ENCODE assay signal across 24 cellular contexts in genomic region chr12:76040461-76040860, GRCh38.
"Had no signal": no experiment of that assay in that cellular context is flagged by ENCODE, and none has a peak within 500 bp of the region (broad histone marks: within the 10 kb centered on the region; RNA-seq: fewer than 3 reads in every experiment).

No MANE protein-coding gene starts in this region.

- H3K36me3 ChIP-seq: ascending aorta, transverse colon, uterus had no signal

- H3K27me3 Mint-ChIP-seq: activated CD4-positive, alpha-beta memory T cell treated with anti-CD3 and anti-CD28 coated beads for 36 hours; central memory CD8-positive, alpha-beta T cell; effector memory CD8-positive, alpha-beta T cell; naive thymus-derived CD8-positive, alpha-beta T cell; stimulated activated memory B cell treated with anti-CD40 and anti-IgM and Interleukin-4, amounts not matched to agents 10 μg/mL and 1 μg/mL and 100 μg/mL, for 72 hours had no signal

- H3K9me3 Mint-ChIP-seq: activated CD4-positive, alpha-beta memory T cell treated with anti-CD3 and anti-CD28 coated beads for 36 hours; activated naive CD4-positive, alpha-beta T cell treated with anti-CD3 and anti-CD28 coated beads for 36 hours; activated T-cell treated with anti-CD3 and anti-CD28 coated beads, Interleukin-2, amount 50 U/mL, for 4 hours; central memory CD8-positive, alpha-beta T cell; effector memory CD8-positive, alpha-beta T cell; mesothelial cell of epicardium; naive thymus-derived CD8-positive, alpha-beta T cell; stimulated activated memory B cell treated with anti-CD40 and anti-IgM and Interleukin-4, amounts not matched to agents 10 μg/mL and 1 μg/mL and 100 μg/mL, for 72 hours; T-helper 1 cell treated with Interleukin-12 subunit alpha and Interleukin-12 subunit beta and Interleukin-4 antibody, amounts not matched to agents 30 μg/mL and 1 μg/mL, for 36 hours had no signal

- H3K9me3 ChIP-seq: ascending aorta, esophagus squamous epithelium, gastrocnemius medialis, left ventricle myocardium inferior, sigmoid colon, stomach, transverse colon, uterus had no signal

- FAIRE-seq: colon had no signal

- H3K27ac ChIP-seq: ascending aorta, dorsolateral prefrontal cortex, esophagus squamous epithelium, gastrocnemius medialis, left ventricle myocardium inferior, sigmoid colon, stomach, transverse colon, uterus had no signal

- DNase-seq: activated CD4-positive, alpha-beta memory T cell treated with anti-CD3 and anti-CD28 coated beads for 36 hours; activated CD4-positive, alpha-beta T cell treated with anti-CD3 and anti-CD28 coated beads for 4 hours; activated CD4-positive, CD25-positive, alpha-beta regulatory T cell; activated naive CD4-positive, alpha-beta T cell treated with anti-CD3 and anti-CD28 coated beads for 36 hours; activated T-cell treated with anti-CD3 and anti-CD28 coated beads, Interleukin-2, amount 50 U/mL, for 4 hours; dorsolateral prefrontal cortex; effector memory CD8-positive, alpha-beta T cell; esophagus squamous epithelium; gastrocnemius medialis; hypothalamus; left ventricle myocardium inferior; naive thymus-derived CD8-positive, alpha-beta T cell; sigmoid colon; stimulated activated CD4-positive, alpha-beta T cell treated with anti-CD3 and anti-CD28 coated beads, Interleukin-15, amount 100 ng/mL, for 24 hours; stomach; transverse colon; uterus had no signal

- ATAC-seq: activated T-cell treated with anti-CD3 and anti-CD28 coated beads, Interleukin-2, amount 50 U/mL, for 4 hours; effector memory CD8-positive, alpha-beta T cell; gastrocnemius medialis; stimulated activated memory B cell treated with anti-CD40 and anti-IgM and Interleukin-4, amounts not matched to agents 10 μg/mL and 1 μg/mL and 100 μg/mL, for 72 hours had no signal

- H3K27me3 ChIP-seq: ascending aorta, dorsolateral prefrontal cortex, esophagus squamous epithelium, gastrocnemius medialis, sigmoid colon, stomach, transverse colon, uterus had no signal

- H3K4me1 ChIP-seq: ascending aorta, uterus had no signal

- H3K4me3 Mint-ChIP-seq: activated CD4-positive, alpha-beta memory T cell treated with anti-CD3 and anti-CD28 coated beads for 36 hours; activated naive CD4-positive, alpha-beta T cell treated with anti-CD3 and anti-CD28 coated beads for 36 hours; activated T-cell treated with anti-CD3 and anti-CD28 coated beads, Interleukin-2, amount 50 U/mL, for 4 hours; central memory CD8-positive, alpha-beta T cell; effector memory CD8-positive, alpha-beta T cell; mesothelial cell of epicardium; naive thymus-derived CD8-positive, alpha-beta T cell; stimulated activated memory B cell treated with anti-CD40 and anti-IgM and Interleukin-4, amounts not matched to agents 10 μg/mL and 1 μg/mL and 100 μg/mL, for 72 hours; T-helper 1 cell treated with Interleukin-12 subunit alpha and Interleukin-12 subunit beta and Interleukin-4 antibody, amounts not matched to agents 30 μg/mL and 1 μg/mL, for 36 hours had no signal

- H3K27ac Mint-ChIP-seq: activated CD4-positive, alpha-beta memory T cell treated with anti-CD3 and anti-CD28 coated beads for 36 hours; activated naive CD4-positive, alpha-beta T cell treated with anti-CD3 and anti-CD28 coated beads for 36 hours; mesothelial cell of epicardium; stimulated activated memory B cell treated with anti-CD40 and anti-IgM and Interleukin-4, amounts not matched to agents 10 μg/mL and 1 μg/mL and 100 μg/mL, for 72 hours; T-helper 1 cell treated with Interleukin-12 subunit alpha and Interleukin-12 subunit beta and Interleukin-4 antibody, amounts not matched to agents 30 μg/mL and 1 μg/mL, for 36 hours had no signal

- H3K4me2 ChIP-seq: smooth muscle cell had no signal

- H3K4me3 ChIP-seq: ascending aorta, dorsolateral prefrontal cortex, esophagus squamous epithelium, gastrocnemius medialis, left ventricle myocardium inferior, sigmoid colon, smooth muscle cell, stomach, transverse colon, uterus had no signal
